29 cellular contexts compared by ENCODE assay signal in genomic region chr2:155141418-155141817, GRCh38.
DNase-seq lines count a peak whose midpoint lies in the region; ATAC-seq, FAIRE-seq and TF ChIP-seq lines count a peak whose summit lies in the region.
"Had no signal": no experiment of that assay in that cellular context is flagged by ENCODE, and none has a peak within 500 bp of the region (broad histone marks: within the 10 kb centered on the region; RNA-seq: fewer than 3 reads in every experiment).

No MANE protein-coding gene starts in this region.

- no peak for TF ChIP-seq CTCF in progenitor cell of endocrine pancreas (IDR thresholded peaks at IDR 0.05; ENCODE audit: unreplicated experiment)

- H3K27me3 Mint-ChIP-seq in progenitor cell of endocrine pancreas: no peaks in the 10 kb centered on the region
- H3K27me3 Mint-ChIP-seq: effector memory CD8-positive, alpha-beta T cell; naive B cell; stimulated activated naive B cell treated with anti-CD40 and anti-IgM and Interleukin-4, amounts not matched to agents 10 μg/mL and 1 μg/mL and 100 μg/mL, for 72 hours had no signal

- FAIRE-seq in GM19239 (lab: Jason Lieb, UNC): peak; percentile 33
- FAIRE-seq: bronchial epithelial cell, kidney had no signal

- H3K4me3 Mint-ChIP-seq in progenitor cell of endocrine pancreas (ENCODE audit: low read depth): no peak overlapping the region
- H3K4me3 Mint-ChIP-seq: activated CD8-positive, alpha-beta T cell treated with anti-CD3 and anti-CD28 coated beads, Interleukin-2, amount 10 ng/mL, durations not matched to agents 7 days and 5 days; mesothelial cell of epicardium; naive B cell; stimulated activated naive B cell treated with anti-CD40 and anti-IgM and Interleukin-4, amounts not matched to agents 10 μg/mL and 1 μg/mL and 100 μg/mL, for 72 hours had no signal

- intact Hi-C loops in cardiac septum (cut with DNase I): no loop called here

- no peak overlapping the region for H3K27ac Mint-ChIP-seq in progenitor cell of endocrine pancreas
- H3K27ac Mint-ChIP-seq: activated CD8-positive, alpha-beta T cell treated with anti-CD3 and anti-CD28 coated beads, Interleukin-2, amount 10 ng/mL, durations not matched to agents 7 days and 5 days; activated naive CD4-positive, alpha-beta T cell treated with anti-CD3 and anti-CD28 coated beads, Interleukin-2, amount 50 U/mL, for 72 hours; effector memory CD8-positive, alpha-beta T cell; mesothelial cell of epicardium; naive B cell; stimulated activated naive B cell treated with anti-CD40 and anti-IgM and Interleukin-4, amounts not matched to agents 10 μg/mL and 1 μg/mL and 100 μg/mL, for 72 hours had no signal

- peaks cover 15% of the 10 kb centered on the region for H3K9me3 Mint-ChIP-seq in progenitor cell of endocrine pancreas (ENCODE audit: low read depth)
- H3K9me3 Mint-ChIP-seq: mesothelial cell of epicardium; stimulated activated naive B cell treated with anti-CD40 and anti-IgM and Interleukin-4, amounts not matched to agents 10 μg/mL and 1 μg/mL and 100 μg/mL, for 72 hours had no signal

- ATAC-seq in HG02623 (IDR thresholded peaks at IDR 0.05; ENCODE audit: unreplicated experiment) (peak; percentile 24), HG03280 (IDR thresholded peaks at IDR 0.05; ENCODE audit: unreplicated experiment) (peak; percentile 21)
- ATAC-seq: activated CD8-positive, alpha-beta T cell treated with anti-CD3 and anti-CD28 coated beads, Interleukin-2, amount 10 ng/mL, durations not matched to agents 7 days and 5 days; activated naive CD4-positive, alpha-beta T cell treated with anti-CD3 and anti-CD28 coated beads, Interleukin-2, amount 50 U/mL, for 72 hours; effector memory CD8-positive, alpha-beta T cell; psoas muscle; stimulated activated naive B cell treated with anti-CD40 and anti-IgM and Interleukin-4, amounts not matched to agents 10 μg/mL and 1 μg/mL and 100 μg/mL, for 72 hours had no signal

- no peak for DNase-seq in GM19239 (ENCODE audit: insufficient read length, low spot score)
- no peak for DNase-seq in cardiac septum (ENCODE audit: low spot score)
- DNase-seq in progenitor cell of endocrine pancreas (ENCODE audit: low spot score, unreplicated experiment): no peak
- DNase-seq in hepatic stellate cell (ENCODE audit: low spot score): no peak
- DNase-seq in effector CD4-positive, alpha-beta T cell: no peak
- DNase-seq: activated CD4-positive, alpha-beta T cell treated with anti-CD3 and anti-CD28 coated beads for 1 hour; activated CD8-positive, alpha-beta T cell treated with anti-CD3 and anti-CD28 coated beads, Interleukin-2, amount 10 ng/mL, durations not matched to agents 7 days and 5 days; anterior cingulate cortex; Calu3; colonic mucosa; DND-41; effector memory CD8-positive, alpha-beta T cell; erythroblast; H7; kidney; naive B cell; NCI-H1417 treated with DMSO at 0.1 percent for 48 hours; NCI-H345; psoas muscle; SK-N-SH; stimulated activated CD4-positive, alpha-beta T cell treated with anti-CD3 and anti-CD28 coated beads, Interleukin-15, amount 100 ng/mL, for 24 hours; stimulated activated naive B cell treated with anti-CD40 and anti-IgM and Interleukin-4, amounts not matched to agents 10 μg/mL and 1 μg/mL and 100 μg/mL, for 72 hours; T-helper 2 cell; upper lobe of left lung had no signal

- peaks cover 40% of the 10 kb centered on the region for H3K4me1 Mint-ChIP-seq in progenitor cell of endocrine pancreas (ENCODE audit: low read depth)
- H3K4me1 Mint-ChIP-seq: naive B cell; stimulated activated naive B cell treated with anti-CD40 and anti-IgM and Interleukin-4, amounts not matched to agents 10 μg/mL and 1 μg/mL and 100 μg/mL, for 72 hours had no signal

- peaks cover 4% of the 10 kb centered on the region for H3K36me3 Mint-ChIP-seq in progenitor cell of endocrine pancreas (ENCODE audit: insufficient read depth)
- H3K36me3 Mint-ChIP-seq: activated naive CD4-positive, alpha-beta T cell treated with anti-CD3 and anti-CD28 coated beads, Interleukin-2, amount 50 U/mL, for 72 hours; mesothelial cell of epicardium; naive B cell; stimulated activated naive B cell treated with anti-CD40 and anti-IgM and Interleukin-4, amounts not matched to agents 10 μg/mL and 1 μg/mL and 100 μg/mL, for 72 hours had no signal
